ENCODE assay signal across 19 cellular contexts in genomic region chr12:52494100-52494499, GRCh38. TPM values are rescaled to one million over a fixed set of nuclear protein-coding genes. Genes with fewer than 3 reads are reported as not detected.
"Had no signal": no experiment of that assay in that cellular context is flagged by ENCODE, and none has a peak within 500 bp of the region (broad histone marks: within the 10 kb centered on the region; RNA-seq: fewer than 3 reads in every experiment).

No MANE protein-coding gene starts in this region.

- DNase-seq: activated B cell treated with CpG ODN at 0.5 μM for 24 hours; activated CD4-positive, alpha-beta T cell treated with anti-CD3 and anti-CD28 coated beads, Interleukin-2, amount 10 ng/mL, durations not matched to agents 24 days and 14 days; activated naive CD4-positive, alpha-beta T cell treated with anti-CD3 and anti-CD28 coated beads, Interleukin-2, amount 10 ng/mL, durations not matched to agents 7 days and 5 days; activated T-cell treated with anti-CD3 and anti-CD28 coated beads for 4 hours; central memory CD4-positive, alpha-beta T cell; effector CD4-positive, alpha-beta T cell; mesenchymal stem cell; pancreas; stimulated activated CD4-positive, alpha-beta T cell treated with anti-CD3 and anti-CD28 coated beads, Interleukin-2, amount 100 ng/mL, for 24 hours; stimulated activated naive B cell treated with anti-CD40 and anti-IgM and Interleukin-4, amounts not matched to agents 10 μg/mL and 1 μg/mL and 100 μg/mL, for 72 hours; substantia nigra; T-helper 2 cell had no signal

- FAIRE-seq: endothelial cell of umbilical vein, pancreas, TTC549 had no signal

- H3K4me1 ChIP-seq: adrenal gland, pancreas had no signal

- H3K27me3 ChIP-seq: adrenal gland, pancreas, upper lobe of left lung had no signal

- H3K9me3 ChIP-seq: adrenal gland, pancreas, upper lobe of left lung had no signal

- H3K36me3 ChIP-seq: adrenal gland, pancreas, upper lobe of left lung had no signal

- H3K4me3 ChIP-seq: adrenal gland, coronary artery, pancreas, upper lobe of left lung had no signal

- ATAC-seq: activated T-helper 17 cell treated with anti-CD3 and anti-CD28 coated beads, Interleukin-2, amount 50 U/mL, for 72 hours; stimulated activated naive B cell treated with anti-CD40 and anti-IgM and Interleukin-4, amounts not matched to agents 10 μg/mL and 1 μg/mL and 100 μg/mL, for 72 hours had no signal

- H3K27ac ChIP-seq: pancreas had no signal

RNA-seq across cellular contexts. Expression of gene KRT6A, which starts 1.0 kb away (rescaled TPM):
- total RNA-seq: activated B cell treated with CpG ODN at 0.5 μM for 24 hours; activated CD4-positive, alpha-beta T cell treated with anti-CD3 and anti-CD28 coated beads, Interleukin-2, amount 10 ng/mL, durations not matched to agents 24 days and 14 days; activated T-helper 17 cell treated with anti-CD3 and anti-CD28 coated beads, Interleukin-2, amount 50 U/mL, for 72 hours; neural crest cell had no signal
- polyA plus RNA-seq: endothelial cell of umbilical vein had no signal

RNA-seq across cellular contexts. Expression of gene KRT6C, which starts 20.5 kb away (rescaled TPM):
- total RNA-seq: activated B cell treated with CpG ODN at 0.5 μM for 24 hours; activated CD4-positive, alpha-beta T cell treated with anti-CD3 and anti-CD28 coated beads, Interleukin-2, amount 10 ng/mL, durations not matched to agents 24 days and 14 days; activated T-helper 17 cell treated with anti-CD3 and anti-CD28 coated beads, Interleukin-2, amount 50 U/mL, for 72 hours; endothelial cell of umbilical vein; neural crest cell; pancreas; upper lobe of left lung had no signal
- polyA plus RNA-seq: endothelial cell of umbilical vein, pancreas had no signal

RNA-seq across cellular contexts. Expression of gene KRT5, which starts 26.1 kb away (rescaled TPM):
- total RNA-seq: activated B cell treated with CpG ODN at 0.5 μM for 24 hours; activated CD4-positive, alpha-beta T cell treated with anti-CD3 and anti-CD28 coated beads, Interleukin-2, amount 10 ng/mL, durations not matched to agents 24 days and 14 days; activated T-helper 17 cell treated with anti-CD3 and anti-CD28 coated beads, Interleukin-2, amount 50 U/mL, for 72 hours; neural crest cell had no signal

RNA-seq across cellular contexts. Expression of gene KRT6B, which starts 42.2 kb away (rescaled TPM):
- total RNA-seq: activated B cell treated with CpG ODN at 0.5 μM for 24 hours; activated CD4-positive, alpha-beta T cell treated with anti-CD3 and anti-CD28 coated beads, Interleukin-2, amount 10 ng/mL, durations not matched to agents 24 days and 14 days; activated T-helper 17 cell treated with anti-CD3 and anti-CD28 coated beads, Interleukin-2, amount 50 U/mL, for 72 hours; endothelial cell of umbilical vein; neural crest cell had no signal

RNA-seq across cellular contexts. Expression of gene KRT71, which starts 58.8 kb away (rescaled TPM):
- total RNA-seq: activated B cell treated with CpG ODN at 0.5 μM for 24 hours; activated CD4-positive, alpha-beta T cell treated with anti-CD3 and anti-CD28 coated beads, Interleukin-2, amount 10 ng/mL, durations not matched to agents 24 days and 14 days; activated T-helper 17 cell treated with anti-CD3 and anti-CD28 coated beads, Interleukin-2, amount 50 U/mL, for 72 hours; adrenal gland; endothelial cell of umbilical vein; neural crest cell; pancreas; upper lobe of left lung had no signal
- polyA plus RNA-seq: adrenal gland, endothelial cell of umbilical vein, pancreas had no signal
